1 cellular context compared by ENCODE assay signal in the genomic region with DNA sequence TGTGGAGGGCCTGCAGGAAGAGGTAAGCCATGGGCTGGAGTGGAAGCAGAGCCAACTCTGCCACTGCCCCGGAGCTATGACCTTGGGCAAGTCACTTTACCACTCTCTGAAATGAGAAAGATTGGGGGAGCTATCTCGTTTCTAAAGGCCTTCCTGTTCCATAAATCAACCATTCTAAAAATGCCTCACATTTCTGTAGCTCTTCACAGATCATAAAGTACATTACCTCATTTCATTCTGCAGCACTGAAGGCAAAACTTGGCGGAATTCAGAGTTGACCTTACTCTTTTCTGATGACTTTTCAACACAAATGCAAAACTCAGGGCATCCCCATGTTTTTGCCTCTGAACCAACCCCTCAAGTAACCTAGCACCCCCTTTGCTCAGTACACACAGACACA.
TF ChIP-seq lines count a peak whose summit lies in the region.

No MANE protein-coding gene starts in this region.

TF ChIP-seq in H1, 55 proteins besides CTCF, POLR2A, EP300 and RAD21:
- TF ChIP-seq, protein P1, sequence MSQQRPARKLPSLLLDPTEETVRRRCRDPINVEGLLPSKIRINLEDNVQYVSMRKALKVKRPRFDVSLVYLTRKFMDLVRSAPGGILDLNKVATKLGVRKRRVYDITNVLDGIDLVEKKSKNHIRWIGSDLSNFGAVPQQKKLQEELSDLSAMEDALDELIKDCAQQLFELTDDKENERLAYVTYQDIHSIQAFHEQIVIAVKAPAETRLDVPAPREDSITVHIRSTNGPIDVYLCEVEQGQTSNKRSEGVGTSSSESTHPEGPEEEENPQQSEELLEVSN (IDR thresholded peaks at IDR 0.05) = no peak
- TF ChIP-seq RNF2 (IDR thresholded peaks at IDR 0.05; ENCODE audit: borderline replicate concordance, low read depth, low read length, missing control alignments, poor library complexity, severe bottlenecking) (no peak), HDAC2 (IDR thresholded peaks at IDR 0.05; ENCODE audit: borderline replicate concordance in 1 of 2, low read depth in 2 of 2, low read length in 2 of 2) (no peak), JUN (IDR thresholded peaks at IDR 0.05; ENCODE audit: low read depth, low read length) (no peak), SP4 (IDR thresholded peaks at IDR 0.05; ENCODE audit: low read length) (no peak), SRF (IDR thresholded peaks at IDR 0.05; ENCODE audit: low read depth, low read length) (no peak), KDM5A (IDR thresholded peaks at IDR 0.05; ENCODE audit: low read length) (no peak), YY1 (IDR thresholded peaks at IDR 0.05; ENCODE audit: low read depth, low read length) (no peak), SP2 (IDR thresholded peaks at IDR 0.05; ENCODE audit: low read length) (no peak), CEBPB (IDR thresholded peaks at IDR 0.05; ENCODE audit: low read depth, low read length) (no peak), SP1 (IDR thresholded peaks at IDR 0.05; ENCODE audit: low read depth, low read length) (no peak), TEAD4 (IDR thresholded peaks at IDR 0.05; ENCODE audit: low read depth, low read length) (no peak), FOSL1 (IDR thresholded peaks at IDR 0.05; ENCODE audit: insufficient read depth, low read depth, low read length) (no peak), SIRT6 (IDR thresholded peaks at IDR 0.05; ENCODE audit: low read length) (no peak), RBBP5 (IDR thresholded peaks at IDR 0.05; ENCODE audit: borderline replicate concordance, low read depth, low read length) (no peak), RXRA (IDR thresholded peaks at IDR 0.05; ENCODE audit: insufficient read depth, low read depth, low read length) (no peak)
- TF ChIP-seq, protein P2, sequence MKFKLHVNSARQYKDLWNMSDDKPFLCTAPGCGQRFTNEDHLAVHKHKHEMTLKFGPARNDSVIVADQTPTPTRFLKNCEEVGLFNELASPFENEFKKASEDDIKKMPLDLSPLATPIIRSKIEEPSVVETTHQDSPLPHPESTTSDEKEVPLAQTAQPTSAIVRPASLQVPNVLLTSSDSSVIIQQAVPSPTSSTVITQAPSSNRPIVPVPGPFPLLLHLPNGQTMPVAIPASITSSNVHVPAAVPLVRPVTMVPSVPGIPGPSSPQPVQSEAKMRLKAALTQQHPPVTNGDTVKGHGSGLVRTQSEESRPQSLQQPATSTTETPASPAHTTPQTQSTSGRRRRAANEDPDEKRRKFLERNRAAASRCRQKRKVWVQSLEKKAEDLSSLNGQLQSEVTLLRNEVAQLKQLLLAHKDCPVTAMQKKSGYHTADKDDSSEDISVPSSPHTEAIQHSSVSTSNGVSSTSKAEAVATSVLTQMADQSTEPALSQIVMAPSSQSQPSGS (IDR thresholded peaks at IDR 0.05; ENCODE audit: low read length) = no peak
- TF ChIP-seq, protein P3, sequence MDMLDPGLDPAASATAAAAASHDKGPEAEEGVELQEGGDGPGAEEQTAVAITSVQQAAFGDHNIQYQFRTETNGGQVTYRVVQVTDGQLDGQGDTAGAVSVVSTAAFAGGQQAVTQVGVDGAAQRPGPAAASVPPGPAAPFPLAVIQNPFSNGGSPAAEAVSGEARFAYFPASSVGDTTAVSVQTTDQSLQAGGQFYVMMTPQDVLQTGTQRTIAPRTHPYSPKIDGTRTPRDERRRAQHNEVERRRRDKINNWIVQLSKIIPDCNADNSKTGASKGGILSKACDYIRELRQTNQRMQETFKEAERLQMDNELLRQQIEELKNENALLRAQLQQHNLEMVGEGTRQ (IDR thresholded peaks at IDR 0.05; ENCODE audit: low read length) = no peak
- TF ChIP-seq, protein P4, sequence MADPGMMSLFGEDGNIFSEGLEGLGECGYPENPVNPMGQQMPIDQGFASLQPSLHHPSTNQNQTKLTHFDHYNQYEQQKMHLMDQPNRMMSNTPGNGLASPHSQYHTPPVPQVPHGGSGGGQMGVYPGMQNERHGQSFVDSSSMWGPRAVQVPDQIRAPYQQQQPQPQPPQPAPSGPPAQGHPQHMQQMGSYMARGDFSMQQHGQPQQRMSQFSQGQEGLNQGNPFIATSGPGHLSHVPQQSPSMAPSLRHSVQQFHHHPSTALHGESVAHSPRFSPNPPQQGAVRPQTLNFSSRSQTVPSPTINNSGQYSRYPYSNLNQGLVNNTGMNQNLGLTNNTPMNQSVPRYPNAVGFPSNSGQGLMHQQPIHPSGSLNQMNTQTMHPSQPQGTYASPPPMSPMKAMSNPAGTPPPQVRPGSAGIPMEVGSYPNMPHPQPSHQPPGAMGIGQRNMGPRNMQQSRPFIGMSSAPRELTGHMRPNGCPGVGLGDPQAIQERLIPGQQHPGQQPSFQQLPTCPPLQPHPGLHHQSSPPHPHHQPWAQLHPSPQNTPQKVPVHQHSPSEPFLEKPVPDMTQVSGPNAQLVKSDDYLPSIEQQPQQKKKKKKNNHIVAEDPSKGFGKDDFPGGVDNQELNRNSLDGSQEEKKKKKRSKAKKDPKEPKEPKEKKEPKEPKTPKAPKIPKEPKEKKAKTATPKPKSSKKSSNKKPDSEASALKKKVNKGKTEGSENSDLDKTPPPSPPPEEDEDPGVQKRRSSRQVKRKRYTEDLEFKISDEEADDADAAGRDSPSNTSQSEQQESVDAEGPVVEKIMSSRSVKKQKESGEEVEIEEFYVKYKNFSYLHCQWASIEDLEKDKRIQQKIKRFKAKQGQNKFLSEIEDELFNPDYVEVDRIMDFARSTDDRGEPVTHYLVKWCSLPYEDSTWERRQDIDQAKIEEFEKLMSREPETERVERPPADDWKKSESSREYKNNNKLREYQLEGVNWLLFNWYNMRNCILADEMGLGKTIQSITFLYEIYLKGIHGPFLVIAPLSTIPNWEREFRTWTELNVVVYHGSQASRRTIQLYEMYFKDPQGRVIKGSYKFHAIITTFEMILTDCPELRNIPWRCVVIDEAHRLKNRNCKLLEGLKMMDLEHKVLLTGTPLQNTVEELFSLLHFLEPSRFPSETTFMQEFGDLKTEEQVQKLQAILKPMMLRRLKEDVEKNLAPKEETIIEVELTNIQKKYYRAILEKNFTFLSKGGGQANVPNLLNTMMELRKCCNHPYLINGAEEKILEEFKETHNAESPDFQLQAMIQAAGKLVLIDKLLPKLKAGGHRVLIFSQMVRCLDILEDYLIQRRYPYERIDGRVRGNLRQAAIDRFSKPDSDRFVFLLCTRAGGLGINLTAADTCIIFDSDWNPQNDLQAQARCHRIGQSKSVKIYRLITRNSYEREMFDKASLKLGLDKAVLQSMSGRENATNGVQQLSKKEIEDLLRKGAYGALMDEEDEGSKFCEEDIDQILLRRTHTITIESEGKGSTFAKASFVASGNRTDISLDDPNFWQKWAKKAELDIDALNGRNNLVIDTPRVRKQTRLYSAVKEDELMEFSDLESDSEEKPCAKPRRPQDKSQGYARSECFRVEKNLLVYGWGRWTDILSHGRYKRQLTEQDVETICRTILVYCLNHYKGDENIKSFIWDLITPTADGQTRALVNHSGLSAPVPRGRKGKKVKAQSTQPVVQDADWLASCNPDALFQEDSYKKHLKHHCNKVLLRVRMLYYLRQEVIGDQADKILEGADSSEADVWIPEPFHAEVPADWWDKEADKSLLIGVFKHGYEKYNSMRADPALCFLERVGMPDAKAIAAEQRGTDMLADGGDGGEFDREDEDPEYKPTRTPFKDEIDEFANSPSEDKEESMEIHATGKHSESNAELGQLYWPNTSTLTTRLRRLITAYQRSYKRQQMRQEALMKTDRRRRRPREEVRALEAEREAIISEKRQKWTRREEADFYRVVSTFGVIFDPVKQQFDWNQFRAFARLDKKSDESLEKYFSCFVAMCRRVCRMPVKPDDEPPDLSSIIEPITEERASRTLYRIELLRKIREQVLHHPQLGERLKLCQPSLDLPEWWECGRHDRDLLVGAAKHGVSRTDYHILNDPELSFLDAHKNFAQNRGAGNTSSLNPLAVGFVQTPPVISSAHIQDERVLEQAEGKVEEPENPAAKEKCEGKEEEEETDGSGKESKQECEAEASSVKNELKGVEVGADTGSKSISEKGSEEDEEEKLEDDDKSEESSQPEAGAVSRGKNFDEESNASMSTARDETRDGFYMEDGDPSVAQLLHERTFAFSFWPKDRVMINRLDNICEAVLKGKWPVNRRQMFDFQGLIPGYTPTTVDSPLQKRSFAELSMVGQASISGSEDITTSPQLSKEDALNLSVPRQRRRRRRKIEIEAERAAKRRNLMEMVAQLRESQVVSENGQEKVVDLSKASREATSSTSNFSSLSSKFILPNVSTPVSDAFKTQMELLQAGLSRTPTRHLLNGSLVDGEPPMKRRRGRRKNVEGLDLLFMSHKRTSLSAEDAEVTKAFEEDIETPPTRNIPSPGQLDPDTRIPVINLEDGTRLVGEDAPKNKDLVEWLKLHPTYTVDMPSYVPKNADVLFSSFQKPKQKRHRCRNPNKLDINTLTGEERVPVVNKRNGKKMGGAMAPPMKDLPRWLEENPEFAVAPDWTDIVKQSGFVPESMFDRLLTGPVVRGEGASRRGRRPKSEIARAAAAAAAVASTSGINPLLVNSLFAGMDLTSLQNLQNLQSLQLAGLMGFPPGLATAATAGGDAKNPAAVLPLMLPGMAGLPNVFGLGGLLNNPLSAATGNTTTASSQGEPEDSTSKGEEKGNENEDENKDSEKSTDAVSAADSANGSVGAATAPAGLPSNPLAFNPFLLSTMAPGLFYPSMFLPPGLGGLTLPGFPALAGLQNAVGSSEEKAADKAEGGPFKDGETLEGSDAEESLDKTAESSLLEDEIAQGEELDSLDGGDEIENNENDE (IDR thresholded peaks at IDR 0.05; ENCODE audit: insufficient replicate concordance, low read length) = no peak
